ENCODE assay signal across 10 cellular contexts in genomic region chr5:127586371-127586770, GRCh38.
DNase-seq lines count a peak whose midpoint lies in the region; ATAC-seq, FAIRE-seq and TF ChIP-seq lines count a peak whose summit lies in the region.
"Had no signal": no experiment of that assay in that cellular context is flagged by ENCODE, and none has a peak within 500 bp of the region (broad histone marks: within the 10 kb centered on the region; RNA-seq: fewer than 3 reads in every experiment).

No MANE protein-coding gene starts in this region.

- FAIRE-seq in GM18507 (lab: Jason Lieb, UNC) (peak; percentile 98), kidney (lab: Jason Lieb, UNC) (no peak)

- ATAC-seq in GM21367 (IDR thresholded peaks at IDR 0.05; ENCODE audit: unreplicated experiment): peak; percentile 74
- ATAC-seq in HG03097 (IDR thresholded peaks at IDR 0.05; ENCODE audit: low FRiP score, unreplicated experiment): peak; percentile 70
- no peak for ATAC-seq in left ventricle myocardium superior
- ATAC-seq: body of pancreas had no signal

- no peak overlapping the region for H3K9ac ChIP-seq in kidney (ENCODE audit: low read length in 2 of 2)

- H3K9me3 ChIP-seq in esophagus muscularis mucosa (no peaks in the 10 kb centered on the region), kidney (ENCODE audit: control insufficient read depth in 1 of 2, low read length in 2 of 2) (no peaks in the 10 kb centered on the region)
- H3K9me3 ChIP-seq: body of pancreas, neutrophil had no signal

- DNase-seq in GM18507 (ENCODE audit: extremely low spot score, insufficient read length, low read depth) (no peak), fibroblast of pulmonary artery (ENCODE audit: low read depth) (peak; percentile 10), esophagus muscularis mucosa (ENCODE audit: extremely low spot score) (no peak), COLO668 (lab: John Stamatoyannopoulos, UW; ENCODE audit: unreplicated experiment) (no peak), left ventricle myocardium superior (no peak), kidney (no peak)
- DNase-seq: body of pancreas had no signal

- TF ChIP-seq CTCF in fibroblast of pulmonary artery (IDR thresholded peaks at IDR 0.05; ENCODE audit: low read length, missing control alignments) (no peak), esophagus muscularis mucosa (IDR thresholded peaks at IDR 0.05) (no peak), kidney (IDR thresholded peaks at IDR 0.05; ENCODE audit: borderline replicate concordance, extremely low read depth, insufficient read depth) (no peak)

- H3K27ac ChIP-seq in esophagus muscularis mucosa (replicated peaks in 1 of 4) (no peak overlapping the region), kidney (ENCODE audit: low read depth in 2 of 2, low read length in 2 of 2) (no peak overlapping the region)
- H3K27ac ChIP-seq: body of pancreas, neutrophil had no signal

- TF ChIP-seq EP300 in esophagus muscularis mucosa (IDR thresholded peaks at IDR 0.05): no peak

- WGBS in esophagus muscularis mucosa: 7% methylated on average over 1 of the region's 1 CpG

- TF ChIP-seq POLR2A in esophagus muscularis mucosa (IDR thresholded peaks at IDR 0.05; ENCODE audit: low read depth): no peak

- H3K4me1 ChIP-seq in esophagus muscularis mucosa (peaks cover 0 to 6% (median 0%) of the 10 kb centered on the region in 4 donors), kidney (ENCODE audit: control insufficient read depth in 1 of 2, insufficient read depth in 1 of 2, low read depth in 1 of 2, low read length in 2 of 2) (no peaks in the 10 kb centered on the region)
- H3K4me1 ChIP-seq: body of pancreas had no signal

- H3K36me3 ChIP-seq in esophagus muscularis mucosa: no peaks in the 10 kb centered on the region
- no peaks in the 10 kb centered on the region for H3K36me3 ChIP-seq in kidney (ENCODE audit: control insufficient read depth in 1 of 2, insufficient read depth in 2 of 2, low read length in 2 of 2)
- H3K36me3 ChIP-seq: neutrophil had no signal

- H3K4me3 ChIP-seq in fibroblast of pulmonary artery (replicated peaks; ENCODE audit: low read depth, low read length) (no peak overlapping the region), esophagus muscularis mucosa (no peak overlapping the region), kidney (ENCODE audit: low read length in 2 of 2) (no peak overlapping the region)
- H3K4me3 ChIP-seq: body of pancreas had no signal

- intact Hi-C loops in esophagus muscularis mucosa (cut with DNase I) (no loop called here), left ventricle myocardium superior (cut with micrococcal nuclease) (no loop called here), kidney (cut with DNase I) (no loop called here)

- H3K27me3 ChIP-seq in esophagus muscularis mucosa: no peaks in the 10 kb centered on the region
- H3K27me3 ChIP-seq: body of pancreas, neutrophil had no signal
